ENCODE assay signal across 1 cellular context in genomic region chrX:86935988-86936387, GRCh38.
TF ChIP-seq lines count a peak whose summit lies in the region.

No MANE protein-coding gene starts in this region.

TF ChIP-seq in IMR-90, 13 proteins besides CTCF, POLR2A, EP300 and RAD21 (continued from another document):
- no peak for TF ChIP-seq USF2 (IDR thresholded peaks at IDR 0.05; ENCODE audit: low read depth, low read length)
- no peak for TF ChIP-seq SMC3 (IDR thresholded peaks at IDR 0.05; ENCODE audit: low read depth, low read length)
- TF ChIP-seq CEBPB (IDR thresholded peaks at IDR 0.05; ENCODE audit: low read depth, low read length) = no peak
- no peak for TF ChIP-seq CHD1 (IDR thresholded peaks at IDR 0.05; ENCODE audit: low read depth, low read length)
- TF ChIP-seq BHLHE40 (IDR thresholded peaks at IDR 0.05; ENCODE audit: low read depth, low read length) = no peak
